Comparison of ENCODE assay signal across 14 cellular contexts in the genomic region with DNA sequence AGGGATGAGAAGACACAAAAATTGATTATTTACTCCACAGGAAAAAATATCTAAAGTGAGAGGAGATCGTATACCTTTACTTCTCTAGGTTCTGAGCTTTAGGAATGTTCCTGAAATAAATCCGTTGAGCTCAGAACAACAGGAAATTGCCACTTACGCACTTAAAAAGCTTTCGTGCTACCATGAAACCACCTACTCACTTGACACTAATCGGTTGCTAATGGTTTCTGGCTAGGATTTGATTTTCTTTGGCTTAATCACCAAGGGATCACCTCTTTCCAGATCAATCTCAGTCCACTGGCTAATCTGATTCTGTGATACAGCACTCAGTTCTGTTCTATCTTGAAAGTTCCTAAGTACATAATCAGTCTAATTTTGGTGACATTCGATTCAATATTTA.
"Had no signal": no experiment of that assay in that cellular context is flagged by ENCODE, and none has a peak within 500 bp of the region (broad histone marks: within the 10 kb centered on the region; RNA-seq: fewer than 3 reads in every experiment).

No MANE protein-coding gene starts in this region.

- H3K9me3 ChIP-seq: ascending aorta, gastroesophageal sphincter, heart right ventricle, left ventricle myocardium inferior, neutrophil had no signal

- H3K4me1 ChIP-seq: ascending aorta, gastroesophageal sphincter, heart right ventricle, left ventricle myocardium inferior had no signal

- H3K4me3 ChIP-seq: ascending aorta, gastroesophageal sphincter, heart right ventricle, left ventricle myocardium inferior had no signal

- H3K36me3 Mint-ChIP-seq: activated naive CD4-positive, alpha-beta T cell treated with anti-CD3 and anti-CD28 coated beads, Interleukin-2, amount 10 ng/mL, durations not matched to agents 7 days and 5 days; memory B cell; naive thymus-derived CD8-positive, alpha-beta T cell; stimulated activated memory B cell treated with anti-CD40 and anti-IgM and Interleukin-4, amounts not matched to agents 10 μg/mL and 1 μg/mL and 100 μg/mL, for 72 hours had no signal

- H3K27ac ChIP-seq: ascending aorta, gastroesophageal sphincter, heart right ventricle, left ventricle myocardium inferior, neutrophil had no signal

- H3K36me3 ChIP-seq: ascending aorta, gastroesophageal sphincter, heart right ventricle, left ventricle myocardium inferior, neutrophil had no signal

- H3K27me3 ChIP-seq: ascending aorta had no signal

- ATAC-seq: gastroesophageal sphincter; heart right ventricle; naive thymus-derived CD8-positive, alpha-beta T cell; stimulated activated memory B cell treated with anti-CD40 and anti-IgM and Interleukin-4, amounts not matched to agents 10 μg/mL and 1 μg/mL and 100 μg/mL, for 72 hours had no signal

- H3K4me3 Mint-ChIP-seq: activated naive CD4-positive, alpha-beta T cell treated with anti-CD3 and anti-CD28 coated beads, Interleukin-2, amount 10 ng/mL, durations not matched to agents 7 days and 5 days; activated T-cell treated with anti-CD3 and anti-CD28 coated beads, Interleukin-2, amount 50 U/mL, for 24 hours; memory B cell; naive thymus-derived CD8-positive, alpha-beta T cell; stimulated activated memory B cell treated with anti-CD40 and anti-IgM and Interleukin-4, amounts not matched to agents 10 μg/mL and 1 μg/mL and 100 μg/mL, for 72 hours had no signal

- H3K4me1 Mint-ChIP-seq: activated naive CD4-positive, alpha-beta T cell treated with anti-CD3 and anti-CD28 coated beads, Interleukin-2, amount 10 ng/mL, durations not matched to agents 7 days and 5 days; memory B cell; naive thymus-derived CD8-positive, alpha-beta T cell; stimulated activated memory B cell treated with anti-CD40 and anti-IgM and Interleukin-4, amounts not matched to agents 10 μg/mL and 1 μg/mL and 100 μg/mL, for 72 hours had no signal

- DNase-seq: activated CD4-positive, alpha-beta T cell treated with anti-CD3 and anti-CD28 coated beads for 1 hour; activated CD4-positive, alpha-beta T cell treated with anti-CD3 and anti-CD28 coated beads, Interleukin-2, amount 50 U/mL, for 48 hours; activated naive CD4-positive, alpha-beta T cell treated with anti-CD3 and anti-CD28 coated beads, Interleukin-2, amount 10 ng/mL, durations not matched to agents 7 days and 5 days; activated T-cell treated with anti-CD3 and anti-CD28 coated beads, Interleukin-2, amount 50 U/mL, for 24 hours; heart right ventricle; kidney; left ventricle myocardium inferior; naive thymus-derived CD8-positive, alpha-beta T cell; stimulated activated CD4-positive, alpha-beta T cell treated with anti-CD3 and anti-CD28 coated beads, Interleukin-2, amount 100 ng/mL, for 48 hours had no signal

- H3K27ac Mint-ChIP-seq: activated naive CD4-positive, alpha-beta T cell treated with anti-CD3 and anti-CD28 coated beads, Interleukin-2, amount 10 ng/mL, durations not matched to agents 7 days and 5 days; activated T-cell treated with anti-CD3 and anti-CD28 coated beads, Interleukin-2, amount 50 U/mL, for 24 hours; memory B cell; naive thymus-derived CD8-positive, alpha-beta T cell; stimulated activated memory B cell treated with anti-CD40 and anti-IgM and Interleukin-4, amounts not matched to agents 10 μg/mL and 1 μg/mL and 100 μg/mL, for 72 hours had no signal

- H3K27me3 Mint-ChIP-seq: activated naive CD4-positive, alpha-beta T cell treated with anti-CD3 and anti-CD28 coated beads, Interleukin-2, amount 10 ng/mL, durations not matched to agents 7 days and 5 days; stimulated activated memory B cell treated with anti-CD40 and anti-IgM and Interleukin-4, amounts not matched to agents 10 μg/mL and 1 μg/mL and 100 μg/mL, for 72 hours had no signal

- H3K9me3 Mint-ChIP-seq: activated naive CD4-positive, alpha-beta T cell treated with anti-CD3 and anti-CD28 coated beads, Interleukin-2, amount 10 ng/mL, durations not matched to agents 7 days and 5 days; stimulated activated memory B cell treated with anti-CD40 and anti-IgM and Interleukin-4, amounts not matched to agents 10 μg/mL and 1 μg/mL and 100 μg/mL, for 72 hours had no signal
